Comparison of ENCODE assay signal across 9 cellular contexts in the genomic region with DNA sequence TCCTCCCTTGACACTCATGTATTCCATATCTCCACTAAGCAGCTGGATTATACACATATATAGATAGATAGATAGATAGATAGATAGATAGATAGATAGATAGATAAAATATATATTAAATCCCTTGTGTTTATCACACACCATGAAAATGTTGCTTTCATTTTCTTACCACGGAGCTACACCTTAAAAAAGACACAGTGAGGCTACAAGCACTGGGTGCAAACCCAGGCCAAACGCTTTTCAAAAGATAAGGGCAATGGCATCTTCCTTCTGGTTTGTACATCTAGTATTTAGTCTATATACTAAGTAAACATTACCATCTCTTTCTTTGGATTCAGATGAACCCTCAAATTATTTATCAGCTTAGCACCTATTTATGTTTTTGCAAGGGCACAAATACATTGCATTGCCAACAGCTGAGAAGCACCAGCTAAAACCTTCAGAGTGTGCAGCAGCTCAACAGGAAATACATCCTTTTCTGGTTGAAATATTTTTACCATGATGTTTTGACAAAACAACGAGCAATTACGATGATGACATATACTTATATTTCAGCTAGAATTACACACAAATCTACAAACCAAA.
A peak's percentile ranks its signal among the peaks of the same experiment; 100 is the strongest.
DNase-seq lines count a peak whose midpoint lies in the region; ATAC-seq lines count a peak whose summit lies in the region.
"Had no signal": no experiment of that assay in that cellular context is flagged by ENCODE, and none has a peak within 500 bp of the region (broad histone marks: within the 10 kb centered on the region; RNA-seq: fewer than 3 reads in every experiment).

No MANE protein-coding gene starts in this region.

- ATAC-seq in GM18517 (IDR thresholded peaks at IDR 0.05; ENCODE audit: unreplicated experiment) (peak; percentile 52), GM21619 (IDR thresholded peaks at IDR 0.05; ENCODE audit: unreplicated experiment) (peak; percentile 53), HG03571 (IDR thresholded peaks at IDR 0.05; ENCODE audit: unreplicated experiment) (peak; percentile 59)

- DNase-seq in iris pigment epithelial cell (ENCODE audit: low read depth) (peak; percentile 33), NCI-H510A treated with DMSO at 0.1 percent for 48 hours (lab: John Stamatoyannopoulos, UW) (no peak), putamen (ENCODE audit: low spot score) (no peak), CD1c-positive myeloid dendritic cell (ENCODE audit: extremely low spot score) (no peak)
- DNase-seq in activated CD4-positive, alpha-beta T cell treated with anti-CD3 and anti-CD28 coated beads for 48 hours = no peak
- DNase-seq: NCI-H226 had no signal
